9 cellular contexts compared by ENCODE assay signal in the genomic region with DNA sequence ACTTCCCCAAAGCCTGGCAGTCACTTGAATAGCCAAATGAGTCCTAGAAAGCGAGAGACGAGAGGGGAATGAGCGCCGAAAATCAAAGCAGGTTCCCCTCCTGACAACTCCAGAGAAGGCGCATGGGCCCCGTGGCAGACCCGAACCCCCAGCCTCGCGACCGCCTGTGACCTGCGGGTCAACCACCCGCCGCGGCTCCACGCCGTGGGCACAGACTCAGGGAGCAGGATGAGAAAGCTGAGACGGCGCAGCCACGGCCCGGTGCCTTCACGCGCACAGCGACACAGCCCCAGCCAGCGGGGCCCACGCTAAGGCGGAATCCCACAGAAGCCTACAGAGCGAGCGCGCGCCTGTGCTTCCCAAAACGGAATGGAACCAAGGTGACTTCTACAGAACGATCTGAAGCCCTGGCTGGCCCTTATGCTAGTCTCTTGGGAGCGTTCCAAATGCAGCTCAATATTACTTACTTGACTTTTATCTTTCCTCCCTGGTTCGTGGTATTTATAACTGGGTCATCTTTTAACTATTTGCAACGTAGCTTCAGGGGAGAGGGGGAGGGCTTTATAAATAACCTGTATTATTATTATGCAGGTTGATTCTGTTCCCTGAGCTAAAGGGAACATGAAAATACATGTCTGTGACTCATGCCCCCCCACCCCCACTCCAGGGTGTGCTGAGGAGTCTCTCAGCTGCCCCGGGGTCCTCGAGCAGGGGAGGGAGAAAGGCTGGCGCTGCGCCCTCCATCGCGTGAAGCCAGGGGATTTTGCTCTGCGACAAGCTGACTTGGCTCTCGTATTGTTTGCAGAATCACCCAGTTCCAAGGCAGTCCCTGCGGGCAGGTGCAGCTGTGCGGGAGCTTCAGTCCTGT. TPM values are rescaled to one million over a fixed set of nuclear protein-coding genes. Genes with fewer than 3 reads are reported as not detected.
A peak's percentile ranks its signal among the peaks of the same experiment; 100 is the strongest.
DNase-seq lines count a peak whose midpoint lies in the region; ATAC-seq and TF ChIP-seq lines count a peak whose summit lies in the region.
"Had no signal": no experiment of that assay in that cellular context is flagged by ENCODE, and none has a peak within 500 bp of the region (broad histone marks: within the 10 kb centered on the region; RNA-seq: fewer than 3 reads in every experiment).

No MANE protein-coding gene starts in this region.

- H3K9me3 ChIP-seq in RWPE2 (ENCODE audit: severe bottlenecking): peaks cover 5% of the 10 kb centered on the region

- DNase-seq in activated CD4-positive, alpha-beta T cell treated with anti-CD3 and anti-CD28 coated beads, Interleukin-2, amount 10 ng/mL, durations not matched to agents 24 days and 14 days: peak; percentile 62
- no peak for DNase-seq in activated CD4-positive, alpha-beta T cell treated with anti-CD3 and anti-CD28 coated beads for 48 hours
- DNase-seq in RWPE2 (ENCODE audit: low spot score) (peak; percentile 70), Right ventricle myocardium superior (no peak), SIG-M5 treated with dmso at 0.1 percent for 504 hours (lab: John Stamatoyannopoulos, UW; ENCODE audit: unreplicated experiment) (no peak)
- DNase-seq in stimulated activated naive CD4-positive, alpha-beta T cell treated with Interleukin-2 at 50 U/mL for 16 hours (lab: John Stamatoyannopoulos, UW): peak; percentile 14

- no peak overlapping the region for H3K4me3 ChIP-seq in RWPE2 (ENCODE audit: severe bottlenecking)

- peaks cover 82% of the 10 kb centered on the region for H3K27me3 Mint-ChIP-seq in activated CD4-positive, alpha-beta T cell treated with anti-CD3 and anti-CD28 coated beads, Interleukin-2, amount 10 ng/mL, durations not matched to agents 24 days and 14 days

- H3K27ac ChIP-seq in RWPE2 (ENCODE audit: poor library complexity, severe bottlenecking): no peak overlapping the region

- H3K9me3 Mint-ChIP-seq in activated CD4-positive, alpha-beta T cell treated with anti-CD3 and anti-CD28 coated beads, Interleukin-2, amount 10 ng/mL, durations not matched to agents 24 days and 14 days: peaks cover 10% of the 10 kb centered on the region

- no peak for TF ChIP-seq CTCF in RWPE2 (IDR thresholded peaks at IDR 0.05; ENCODE audit: poor library complexity, severe bottlenecking)

- H3K27me3 ChIP-seq in RWPE2 (ENCODE audit: insufficient read depth, poor library complexity, severe bottlenecking): peaks cover 80% of the 10 kb centered on the region

- peaks cover 11% of the 10 kb centered on the region for H3K36me3 Mint-ChIP-seq in activated CD4-positive, alpha-beta T cell treated with anti-CD3 and anti-CD28 coated beads, Interleukin-2, amount 10 ng/mL, durations not matched to agents 24 days and 14 days (ENCODE audit: low read depth)

- H3K36me3 ChIP-seq in RWPE2 (ENCODE audit: low read depth): no peaks in the 10 kb centered on the region

- ATAC-seq in RWPE2 (ENCODE audit: low read depth): peak; percentile 43; the same call in 2 of the 3 replicates
- peak; percentile 74 for ATAC-seq in Right ventricle myocardium superior (ENCODE audit: poor library complexity)
- no peak for ATAC-seq in GM21786 (IDR thresholded peaks at IDR 0.05; ENCODE audit: unreplicated experiment)
- no peak for ATAC-seq in HG03565 (IDR thresholded peaks at IDR 0.05; ENCODE audit: unreplicated experiment)

- H3K4me1 Mint-ChIP-seq in activated CD4-positive, alpha-beta T cell treated with anti-CD3 and anti-CD28 coated beads, Interleukin-2, amount 10 ng/mL, durations not matched to agents 24 days and 14 days: peaks cover 2% of the 10 kb centered on the region

- H3K4me1 ChIP-seq in RWPE2 (ENCODE audit: insufficient read depth, poor library complexity, severe bottlenecking): peaks cover 9% of the 10 kb centered on the region

- no peak overlapping the region for H3K27ac Mint-ChIP-seq in activated CD4-positive, alpha-beta T cell treated with anti-CD3 and anti-CD28 coated beads, Interleukin-2, amount 10 ng/mL, durations not matched to agents 24 days and 14 days

- no peak overlapping the region for H3K4me3 Mint-ChIP-seq in activated CD4-positive, alpha-beta T cell treated with anti-CD3 and anti-CD28 coated beads, Interleukin-2, amount 10 ng/mL, durations not matched to agents 24 days and 14 days

- intact Hi-C loops in activated CD4-positive, alpha-beta T cell treated with anti-CD3 and anti-CD28 coated beads, Interleukin-2, amount 10 ng/mL, durations not matched to agents 24 days and 14 days (cut with micrococcal nuclease): no loop called here
- intact Hi-C loops in Right ventricle myocardium superior (cut with DNase I): no loop called here

RNA-seq across cellular contexts. Expression of a gene that starts 1.7 kb away (rescaled TPM):
- not detected in 2 replicates for total RNA-seq in activated CD4-positive, alpha-beta T cell treated with anti-CD3 and anti-CD28 coated beads, Interleukin-2, amount 10 ng/mL, durations not matched to agents 24 days and 14 days
- 0.51 TPM for total RNA-seq in Right ventricle myocardium superior

RNA-seq across cellular contexts. Expression of a gene that starts 12.7 kb away (rescaled TPM):
- not detected in 2 replicates for total RNA-seq in activated CD4-positive, alpha-beta T cell treated with anti-CD3 and anti-CD28 coated beads, Interleukin-2, amount 10 ng/mL, durations not matched to agents 24 days and 14 days
- total RNA-seq in Right ventricle myocardium superior: not detected
- total RNA-seq: urinary bladder had no signal

RNA-seq across cellular contexts. Expression of a gene that starts 27.7 kb away (rescaled TPM):
- not detected in 2 replicates for total RNA-seq in activated CD4-positive, alpha-beta T cell treated with anti-CD3 and anti-CD28 coated beads, Interleukin-2, amount 10 ng/mL, durations not matched to agents 24 days and 14 days
- total RNA-seq in Right ventricle myocardium superior: not detected
- total RNA-seq: urinary bladder had no signal

RNA-seq across cellular contexts. Expression of a gene that starts 42.9 kb away (rescaled TPM):
- total RNA-seq in activated CD4-positive, alpha-beta T cell treated with anti-CD3 and anti-CD28 coated beads, Interleukin-2, amount 10 ng/mL, durations not matched to agents 24 days and 14 days: not detected in 2 replicates
- total RNA-seq in Right ventricle myocardium superior: not detected
- total RNA-seq: urinary bladder had no signal

RNA-seq across cellular contexts. Expression of a gene that starts 51.9 kb away (rescaled TPM):
- not detected in 2 replicates for total RNA-seq in activated CD4-positive, alpha-beta T cell treated with anti-CD3 and anti-CD28 coated beads, Interleukin-2, amount 10 ng/mL, durations not matched to agents 24 days and 14 days
- not detected for total RNA-seq in Right ventricle myocardium superior
- total RNA-seq: urinary bladder had no signal

Comparison
In these comparisons a context has a peak if more than half of its experiments do, and no peak if none do; other contexts are left out.
1. DNase-seq: peak in activated CD4-positive, alpha-beta T cell treated with anti-CD3 and anti-CD28 coated beads, Interleukin-2, amount 10 ng/mL, durations not matched to agents 24 days and 14 days (single experiment), RWPE2 (single experiment) and stimulated activated naive CD4-positive, alpha-beta T cell treated with Interleukin-2 at 50 U/mL for 16 hours (single experiment); none in activated CD4-positive, alpha-beta T cell treated with anti-CD3 and anti-CD28 coated beads for 48 hours (single experiment), Right ventricle myocardium superior (single experiment) and SIG-M5 treated with dmso at 0.1 percent for 504 hours (single experiment).
2. ATAC-seq: peak in RWPE2 (single experiment) and Right ventricle myocardium superior (single experiment); none in GM21786 (single experiment) and HG03565 (single experiment).